20 cellular contexts compared by ENCODE assay signal in the genomic region with DNA sequence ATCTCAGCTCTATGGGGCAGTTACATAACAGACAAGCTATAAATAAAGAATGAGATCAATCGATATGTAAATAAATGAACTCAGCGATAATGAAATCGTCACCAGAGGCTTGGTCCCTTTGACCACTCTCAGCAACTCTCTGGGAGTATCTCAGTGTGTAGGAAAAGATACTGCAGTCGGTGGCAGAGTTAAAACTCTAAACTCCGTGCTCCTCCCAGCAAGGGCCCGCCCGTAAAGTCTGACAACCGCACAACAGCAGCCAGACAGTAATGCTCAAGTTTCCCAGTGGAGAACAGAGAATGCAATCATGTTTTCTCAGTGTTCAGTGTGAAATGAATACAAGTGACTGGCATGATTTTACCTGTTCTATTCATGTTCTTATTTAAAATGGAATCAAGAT. TPM values are rescaled to one million over a fixed set of nuclear protein-coding genes. Genes with fewer than 3 reads are reported as not detected.
A peak's percentile ranks its signal among the peaks of the same experiment; 100 is the strongest.
DNase-seq lines count a peak whose midpoint lies in the region; ATAC-seq and TF ChIP-seq lines count a peak whose summit lies in the region.
"Had no signal": no experiment of that assay in that cellular context is flagged by ENCODE, and none has a peak within 500 bp of the region (broad histone marks: within the 10 kb centered on the region; RNA-seq: fewer than 3 reads in every experiment).

No MANE protein-coding gene starts in this region.

- no peaks in the 10 kb centered on the region for H3K9me3 ChIP-seq in SK-N-MC (ENCODE audit: low read depth, low read length)

- POLR2A ChIA-PET in activated CD8-positive, alpha-beta T cell treated with anti-CD3 and anti-CD28 coated beads, Interleukin-2, amount 10 ng/mL, durations not matched to agents 7 days and 5 days (lab: Charles Lee), result interaction anchor here (0.6 kb wide), 1 partner anchor 13 kb away, joined by 3 read pairs; no protein-coding TSS in a partner anchor
- POLR2A ChIA-PET in activated CD8-positive, alpha-beta T cell treated with anti-CD3 and anti-CD28 coated beads for 36 hours (lab: Charles Lee), result no interaction called here

- DNase-seq in activated CD8-positive, alpha-beta T cell treated with anti-CD3 and anti-CD28 coated beads, Interleukin-2, amount 10 ng/mL, durations not matched to agents 7 days and 5 days, result peak; percentile 5
- DNase-seq in activated CD8-positive, alpha-beta T cell treated with anti-CD3 and anti-CD28 coated beads for 36 hours, result no peak
- DNase-seq in SK-N-MC (ENCODE audit: low read depth, low spot score) (no peak), nephron progenitor cell (peak; percentile 9), type B pancreatic cell (ENCODE audit: extremely low spot score, unreplicated experiment) (peak; percentile 37), DMS53 treated with DMSO at 0.1 percent for 48 hours (lab: John Stamatoyannopoulos, UW; ENCODE audit: unreplicated experiment) (no peak)
- no peak for DNase-seq in activated T-cell treated with anti-CD3 and anti-CD28 coated beads, Interleukin-2, amount 50 U/mL, for 24 hours
- DNase-seq: GDM1, HFFc6, KG1, NCI-H1092 treated with DMSO at 0.1 percent for 48 hours, NCI-H1436 treated with DMSO at 0.1 percent for 48 hours, NCI-H1930, NCI-H226, NCI-H510A treated with DMSO at 0.1 percent for 48 hours, NCI-H774, OCI-M1, Right ventricle myocardium superior had no signal

- no peak for ATAC-seq in activated CD8-positive, alpha-beta T cell treated with anti-CD3 and anti-CD28 coated beads, Interleukin-2, amount 10 ng/mL, durations not matched to agents 7 days and 5 days
- no peak for ATAC-seq in activated CD8-positive, alpha-beta T cell treated with anti-CD3 and anti-CD28 coated beads for 36 hours
- no peak for ATAC-seq in activated CD4-positive, CD25-positive, alpha-beta regulatory T cell treated with anti-CD3 and anti-CD28 coated beads, Interleukin-2, amount 50 U/mL, for 24 hours

- H3K9me3 Mint-ChIP-seq in activated CD8-positive, alpha-beta T cell treated with anti-CD3 and anti-CD28 coated beads, Interleukin-2, amount 10 ng/mL, durations not matched to agents 7 days and 5 days (ENCODE audit: insufficient read depth), result no peaks in the 10 kb centered on the region
- no peaks in the 10 kb centered on the region for H3K9me3 Mint-ChIP-seq in activated CD8-positive, alpha-beta T cell treated with anti-CD3 and anti-CD28 coated beads for 36 hours
- H3K9me3 Mint-ChIP-seq in nephron progenitor cell (no peaks in the 10 kb centered on the region), type B pancreatic cell (no peaks in the 10 kb centered on the region)
- H3K9me3 Mint-ChIP-seq in activated T-cell treated with anti-CD3 and anti-CD28 coated beads, Interleukin-2, amount 50 U/mL, for 24 hours, result no peaks in the 10 kb centered on the region
- H3K9me3 Mint-ChIP-seq: HFFc6 had no signal

- H3K4me3 ChIP-seq in SK-N-MC, result peak overlapping the region; percentile 76

- H3K27ac Mint-ChIP-seq in activated CD8-positive, alpha-beta T cell treated with anti-CD3 and anti-CD28 coated beads, Interleukin-2, amount 10 ng/mL, durations not matched to agents 7 days and 5 days, result no peak overlapping the region
- H3K27ac Mint-ChIP-seq in activated CD8-positive, alpha-beta T cell treated with anti-CD3 and anti-CD28 coated beads for 36 hours, result no peak overlapping the region
- no peak overlapping the region for H3K27ac Mint-ChIP-seq in nephron progenitor cell
- H3K27ac Mint-ChIP-seq in type B pancreatic cell, result no peak overlapping the region
- no peak overlapping the region for H3K27ac Mint-ChIP-seq in activated T-cell treated with anti-CD3 and anti-CD28 coated beads, Interleukin-2, amount 50 U/mL, for 24 hours
- H3K27ac Mint-ChIP-seq: CD14-positive monocyte, HFFc6 had no signal

- TF ChIP-seq CTCF in activated CD8-positive, alpha-beta T cell treated with anti-CD3 and anti-CD28 coated beads for 36 hours (IDR thresholded peaks at IDR 0.05), result no peak
- TF ChIP-seq CTCF in nephron progenitor cell (IDR thresholded peaks at IDR 0.05) (no peak), type B pancreatic cell (conservative IDR thresholded peaks at IDR 0.05) (no peak)

- CTCF ChIA-PET in activated CD8-positive, alpha-beta T cell treated with anti-CD3 and anti-CD28 coated beads, Interleukin-2, amount 10 ng/mL, durations not matched to agents 7 days and 5 days (lab: Charles Lee), result no interaction called here
- CTCF ChIA-PET in activated CD8-positive, alpha-beta T cell treated with anti-CD3 and anti-CD28 coated beads for 36 hours (lab: Charles Lee), result no interaction called here

- H3K9ac ChIP-seq in SK-N-MC (ENCODE audit: insufficient read length), result peak overlapping the region; percentile 75

- no peak overlapping the region for H3K4me3 Mint-ChIP-seq in activated CD8-positive, alpha-beta T cell treated with anti-CD3 and anti-CD28 coated beads, Interleukin-2, amount 10 ng/mL, durations not matched to agents 7 days and 5 days
- no peak overlapping the region for H3K4me3 Mint-ChIP-seq in activated CD8-positive, alpha-beta T cell treated with anti-CD3 and anti-CD28 coated beads for 36 hours
- no peak overlapping the region for H3K4me3 Mint-ChIP-seq in nephron progenitor cell
- H3K4me3 Mint-ChIP-seq in type B pancreatic cell, result no peak overlapping the region
- no peak overlapping the region for H3K4me3 Mint-ChIP-seq in activated T-cell treated with anti-CD3 and anti-CD28 coated beads, Interleukin-2, amount 50 U/mL, for 24 hours
- H3K4me3 Mint-ChIP-seq: HFFc6 had no signal

- peaks cover 28% of the 10 kb centered on the region for H3K27me3 Mint-ChIP-seq in activated CD8-positive, alpha-beta T cell treated with anti-CD3 and anti-CD28 coated beads, Interleukin-2, amount 10 ng/mL, durations not matched to agents 7 days and 5 days (ENCODE audit: low read depth)
- H3K27me3 Mint-ChIP-seq in activated CD8-positive, alpha-beta T cell treated with anti-CD3 and anti-CD28 coated beads for 36 hours, result peaks cover 18% of the 10 kb centered on the region
- peaks cover 4% of the 10 kb centered on the region for H3K27me3 Mint-ChIP-seq in nephron progenitor cell (ENCODE audit: low read depth, poor library complexity)
- H3K27me3 Mint-ChIP-seq in type B pancreatic cell, result peaks cover 3% of the 10 kb centered on the region
- H3K27me3 Mint-ChIP-seq in activated T-cell treated with anti-CD3 and anti-CD28 coated beads, Interleukin-2, amount 50 U/mL, for 24 hours, result peaks cover 17% of the 10 kb centered on the region

- intact Hi-C loops in activated CD8-positive, alpha-beta T cell treated with anti-CD3 and anti-CD28 coated beads for 36 hours (cut with micrococcal nuclease), result no loop called here

- H3K36me3 Mint-ChIP-seq in activated CD8-positive, alpha-beta T cell treated with anti-CD3 and anti-CD28 coated beads, Interleukin-2, amount 10 ng/mL, durations not matched to agents 7 days and 5 days (ENCODE audit: low read depth), result no peaks in the 10 kb centered on the region
- no peaks in the 10 kb centered on the region for H3K36me3 Mint-ChIP-seq in activated CD8-positive, alpha-beta T cell treated with anti-CD3 and anti-CD28 coated beads for 36 hours (ENCODE audit: low read depth)
- H3K36me3 Mint-ChIP-seq in nephron progenitor cell (ENCODE audit: low read depth), result no peaks in the 10 kb centered on the region
- H3K36me3 Mint-ChIP-seq in type B pancreatic cell, result no peaks in the 10 kb centered on the region
- no peaks in the 10 kb centered on the region for H3K36me3 Mint-ChIP-seq in activated T-cell treated with anti-CD3 and anti-CD28 coated beads, Interleukin-2, amount 50 U/mL, for 24 hours (ENCODE audit: low read depth)
- H3K36me3 Mint-ChIP-seq: CD14-positive monocyte had no signal

- no peaks in the 10 kb centered on the region for H3K36me3 ChIP-seq in SK-N-MC (ENCODE audit: insufficient read depth, low read length)

- no peaks in the 10 kb centered on the region for H3K4me1 Mint-ChIP-seq in activated CD8-positive, alpha-beta T cell treated with anti-CD3 and anti-CD28 coated beads, Interleukin-2, amount 10 ng/mL, durations not matched to agents 7 days and 5 days (ENCODE audit: low read depth)
- no peaks in the 10 kb centered on the region for H3K4me1 Mint-ChIP-seq in activated CD8-positive, alpha-beta T cell treated with anti-CD3 and anti-CD28 coated beads for 36 hours (ENCODE audit: low read depth)
- peaks cover 13% of the 10 kb centered on the region for H3K4me1 Mint-ChIP-seq in nephron progenitor cell
- H3K4me1 Mint-ChIP-seq in type B pancreatic cell (ENCODE audit: unreplicated experiment), result peaks cover 6% of the 10 kb centered on the region
- H3K4me1 Mint-ChIP-seq in activated T-cell treated with anti-CD3 and anti-CD28 coated beads, Interleukin-2, amount 50 U/mL, for 24 hours (ENCODE audit: low read depth), result no peaks in the 10 kb centered on the region
- H3K4me1 Mint-ChIP-seq: CD14-positive monocyte had no signal

- H3K27ac ChIP-seq in SK-N-MC, result peak overlapping the region; percentile 81

RNA-seq across cellular contexts. Expression of a gene that starts 28.3 kb away (rescaled TPM):
- total RNA-seq in activated CD8-positive, alpha-beta T cell treated with anti-CD3 and anti-CD28 coated beads, Interleukin-2, amount 10 ng/mL, durations not matched to agents 7 days and 5 days, result 10 to 100 TPM in 1 of 2 experiments, 1 to 10 TPM in 1; 9.1 to 10.6 TPM
- 10 to 100 TPM; 22.8 to 24.7 TPM for total RNA-seq in activated CD8-positive, alpha-beta T cell treated with anti-CD3 and anti-CD28 coated beads for 36 hours
- total RNA-seq in type B pancreatic cell (ENCODE audit: low replicate concordance), result 66.9 and 87.1 TPM in 2 replicates

Comparison
In these comparisons a context has a peak if more than half of its experiments do, and no peak if none do; other contexts are left out.
1. DNase-seq: peak in activated CD8-positive, alpha-beta T cell treated with anti-CD3 and anti-CD28 coated beads, Interleukin-2, amount 10 ng/mL, durations not matched to agents 7 days and 5 days (single experiment), nephron progenitor cell (single experiment) and type B pancreatic cell (single experiment); none in activated CD8-positive, alpha-beta T cell treated with anti-CD3 and anti-CD28 coated beads for 36 hours (single experiment), SK-N-MC (single experiment), activated T-cell treated with anti-CD3 and anti-CD28 coated beads, Interleukin-2, amount 50 U/mL, for 24 hours (single experiment) and DMS53 treated with DMSO at 0.1 percent for 48 hours (single experiment).